ENCODE assay signal across 10 cellular contexts in genomic region chr3:5138214-5138981, GRCh38. TPM values are rescaled to one million over a fixed set of nuclear protein-coding genes. Genes with fewer than 3 reads are reported as not detected.
DNase-seq lines count a peak whose midpoint lies in the region; ATAC-seq and TF ChIP-seq lines count a peak whose summit lies in the region.
"Had no signal": no experiment of that assay in that cellular context is flagged by ENCODE, and none has a peak within 500 bp of the region (broad histone marks: within the 10 kb centered on the region; RNA-seq: fewer than 3 reads in every experiment).

No MANE protein-coding gene starts in this region.

- POLR2A ChIA-PET in SK-N-SH (lab: Yijun Ruan, JAX): no interaction called here

- CTCF ChIA-PET in SK-N-SH (lab: Yijun Ruan, JAX): interaction anchor here (0.6 kb wide), 1 partner anchor 80 kb away, joined by 3 read pairs; no protein-coding TSS in a partner anchor

- H3K9ac ChIP-seq in SK-N-SH (no peak overlapping the region), fibroblast of lung (ENCODE audit: insufficient read depth, low read length) (no peak overlapping the region)

- DNase-seq in NCI-H2196 treated with DMSO at 0.1 percent for 48 hours (lab: John Stamatoyannopoulos, UW; ENCODE audit: unreplicated experiment) (peak; percentile 11), NCI-H2196 (lab: John Stamatoyannopoulos, UW; ENCODE audit: unreplicated experiment) (no peak), SK-N-SH (no peak), fibroblast of lung (ENCODE audit: low read depth in 2 of 2) (peak; percentile 43 to 79), sciatic nerve (ENCODE audit: low spot score) (no peak), coronary artery (ENCODE audit: low spot score) (no peak), SKM-1 (lab: John Stamatoyannopoulos, UW; ENCODE audit: unreplicated experiment) (no peak), retina (no peak)
- DNase-seq: activated CD8-positive, alpha-beta memory T cell treated with anti-CD3 and anti-CD28 coated beads, Interleukin-2, amount 50 U/mL, for 48 hours had no signal

- H3K4me3 ChIP-seq in SK-N-SH (ENCODE audit: low read depth in 2 of 2, low read length in 1 of 2): no peak overlapping the region
- H3K4me3 ChIP-seq in fibroblast of lung (replicated peaks in 1 of 4; ENCODE audit: control extremely low read depth in 1 of 4, insufficient read depth in 1 of 4, low read depth in 3 of 4, low read length in 4 of 4): no peak overlapping the region
- H3K4me3 ChIP-seq in coronary artery: no peak overlapping the region

- H4K20me1 ChIP-seq in SK-N-SH (ENCODE audit: insufficient read depth) (peaks cover 89% of the 10 kb centered on the region), fibroblast of lung (ENCODE audit: control insufficient read depth, extremely low read depth, insufficient read depth, low read length) (peaks cover 8% of the 10 kb centered on the region)

- H3K27me3 ChIP-seq in SK-N-SH (ENCODE audit: insufficient read depth) (no peaks in the 10 kb centered on the region), fibroblast of lung (ENCODE audit: control insufficient read depth, insufficient read depth, low read length) (no peaks in the 10 kb centered on the region)

- H3K4me2 ChIP-seq in SK-N-SH: peak overlapping the region; percentile 50
- peak overlapping the region; percentile 76 for H3K4me2 ChIP-seq in fibroblast of lung (ENCODE audit: extremely low read depth, insufficient read depth, low read length)

- no peaks in the 10 kb centered on the region for H3K9me3 ChIP-seq in SK-N-SH
- H3K9me3 ChIP-seq in fibroblast of lung (ENCODE audit: control insufficient read depth, insufficient read depth, low read depth, low read length): no peaks in the 10 kb centered on the region

- TF ChIP-seq EP300 in SK-N-SH (IDR thresholded peaks at IDR 0.05; ENCODE audit: borderline replicate concordance in 1 of 2, low read depth in 1 of 2, low read length in 1 of 2): no peak

- H3K79me2 ChIP-seq in SK-N-SH (ENCODE audit: insufficient read depth) (peaks cover 100% of the 10 kb centered on the region), fibroblast of lung (ENCODE audit: control insufficient read depth, insufficient read depth, low read length) (peaks cover 88% of the 10 kb centered on the region)

- TF ChIP-seq RAD21 in SK-N-SH (IDR thresholded peaks at IDR 0.05; ENCODE audit: low read length): no peak

- H2AFZ ChIP-seq in SK-N-SH (ENCODE audit: low read depth) (no peak overlapping the region), fibroblast of lung (ENCODE audit: low read length) (no peak overlapping the region)

- intact Hi-C loops in sciatic nerve (cut with DNase I): no loop called here

- TF ChIP-seq CTCF in SK-N-SH (IDR thresholded peaks at IDR 0.05) (no peak), fibroblast of lung (conservative IDR thresholded peaks at IDR 0.05 in 1 of 2, IDR thresholded peaks at IDR 0.05 in 1 of 2; ENCODE audit: low read depth in 1 of 2, low read length in 2 of 2) (no peak), coronary artery (IDR thresholded peaks at IDR 0.05) (no peak)

- H3K27ac ChIP-seq in SK-N-SH (ENCODE audit: low read depth in 2 of 2, low read length in 1 of 2) (peak overlapping the region in 1 of 2 experiments; percentile 29; a peak in 3 of 4 replicates), fibroblast of lung (ENCODE audit: insufficient read depth, low read length) (peak overlapping the region; percentile 64), coronary artery (peak overlapping the region in 1 of 2 donors; percentile 25)
- H3K27ac ChIP-seq: 22Rv1 had no signal

- 52% methylated on average over 5 of the region's 5 CpGs for WGBS in SK-N-SH (ENCODE audit: low lambda C conversion rate)

- peaks cover 23% of the 10 kb centered on the region for H3F3A ChIP-seq in SK-N-SH (replicated peaks; ENCODE audit: insufficient read depth)

- H3K36me3 ChIP-seq in SK-N-SH (replicated peaks in 1 of 2; ENCODE audit: control insufficient read depth in 1 of 2, insufficient read depth in 2 of 2, low read length in 1 of 2) (peaks cover 0 to 3% of the 10 kb centered on the region in 2 experiments), fibroblast of lung (ENCODE audit: control insufficient read depth, insufficient read depth, low read length) (no peaks in the 10 kb centered on the region)

- ATAC-seq in sciatic nerve: peak; percentile 48

- peaks cover 10 to 22% of the 10 kb centered on the region in 2 experiments; a peak in 3 of 4 replicates for H3K4me1 ChIP-seq in SK-N-SH (ENCODE audit: control insufficient read depth in 1 of 2, insufficient read depth in 2 of 2, low read depth in 1 of 2, low read length in 1 of 2)
- H3K4me1 ChIP-seq in fibroblast of lung (ENCODE audit: control insufficient read depth, extremely low read depth, insufficient read depth, low read length): peaks cover 19% of the 10 kb centered on the region

- H3K9me2 ChIP-seq in SK-N-SH: no peaks in the 10 kb centered on the region

TF ChIP-seq in SK-N-SH, 30 proteins besides CTCF, POLR2A, EP300 and RAD21:
- TF ChIP-seq MXI1 (IDR thresholded peaks at IDR 0.05; ENCODE audit: low read depth, low read length) (no peak), PBX3 (IDR thresholded peaks at IDR 0.05) (peak; percentile 7; the same call in 1 of the 2 replicates), TEAD4 (IDR thresholded peaks at IDR 0.05; ENCODE audit: borderline replicate concordance, insufficient read depth) (no peak), IRF3 (IDR thresholded peaks at IDR 0.05; ENCODE audit: low read depth, low read length) (no peak), CHD2 (IDR thresholded peaks at IDR 0.05; ENCODE audit: low read length, partially characterized antibody) (no peak), SIN3A (IDR thresholded peaks at IDR 0.05; ENCODE audit: borderline replicate concordance, low read depth, low read length) (no peak), RXRA (IDR thresholded peaks at IDR 0.05; ENCODE audit: borderline replicate concordance, low read depth) (peak; percentile 43; the same call in 1 of the 2 replicates), ELF1 (IDR thresholded peaks at IDR 0.05) (no peak), JUND (IDR thresholded peaks at IDR 0.05) (peak; percentile 25; the same call in 1 of the 2 replicates)
TF ChIP-seq in SK-N-SH: peak in this region for 3.

RNA-seq across cellular contexts. Expression of gene ARL8B, which starts 16.3 kb away (rescaled TPM):
- polyA plus RNA-seq in SK-N-SH (2012; rRNA removed) (16.2 and 21.9 TPM in 2 replicates), fibroblast of lung (87.6 and 98.4 TPM in 2 replicates)
- 40.1 and 45.6 TPM in 2 replicates for polyA plus RNA-seq in SK-N-SH (2012; cell fraction: cytosol; rRNA removed)
- 19.9 and 22.3 TPM in 2 replicates for polyA plus RNA-seq in SK-N-SH (2012; cell fraction: nucleus; rRNA removed)
- total RNA-seq in fibroblast of lung (56.0 and 74.8 TPM in 2 replicates), sciatic nerve (55.1 TPM)
- polyA plus RNA-seq in fibroblast of lung (2012): 58.4 and 60.7 TPM in 2 replicates
- polyA minus RNA-seq in fibroblast of lung (ENCODE audit: low replicate concordance): 5.9 and 8.0 TPM in 2 replicates

RNA-seq across cellular contexts. Expression of gene EDEM1, which starts 49.1 kb away (rescaled TPM):
- polyA plus RNA-seq in SK-N-SH (2012; rRNA removed) (25.2 and 37.4 TPM in 2 replicates), fibroblast of lung (41.9 and 42.4 TPM in 2 replicates)
- 34.3 and 35.8 TPM in 2 replicates for polyA plus RNA-seq in SK-N-SH (2012; cell fraction: cytosol; rRNA removed)
- polyA plus RNA-seq in SK-N-SH (2012; cell fraction: nucleus; rRNA removed): 13.9 and 24.5 TPM in 2 replicates
- total RNA-seq in fibroblast of lung (20.8 and 23.6 TPM in 2 replicates), sciatic nerve (29.6 TPM)
- polyA plus RNA-seq in fibroblast of lung (2012): 21.4 and 22.0 TPM in 2 replicates
- polyA minus RNA-seq in fibroblast of lung (ENCODE audit: low replicate concordance): 26.2 and 32.4 TPM in 2 replicates

Comparison
In these comparisons a context has a peak if more than half of its experiments do, and no peak if none do; other contexts are left out.
1. DNase-seq: peak in NCI-H2196 treated with DMSO at 0.1 percent for 48 hours (single experiment) and fibroblast of lung (2 of 2); none in NCI-H2196 (single experiment), SK-N-SH (single experiment), sciatic nerve (single experiment), coronary artery (single experiment), SKM-1 (single experiment) and retina (single experiment).